In the genomic region with DNA sequence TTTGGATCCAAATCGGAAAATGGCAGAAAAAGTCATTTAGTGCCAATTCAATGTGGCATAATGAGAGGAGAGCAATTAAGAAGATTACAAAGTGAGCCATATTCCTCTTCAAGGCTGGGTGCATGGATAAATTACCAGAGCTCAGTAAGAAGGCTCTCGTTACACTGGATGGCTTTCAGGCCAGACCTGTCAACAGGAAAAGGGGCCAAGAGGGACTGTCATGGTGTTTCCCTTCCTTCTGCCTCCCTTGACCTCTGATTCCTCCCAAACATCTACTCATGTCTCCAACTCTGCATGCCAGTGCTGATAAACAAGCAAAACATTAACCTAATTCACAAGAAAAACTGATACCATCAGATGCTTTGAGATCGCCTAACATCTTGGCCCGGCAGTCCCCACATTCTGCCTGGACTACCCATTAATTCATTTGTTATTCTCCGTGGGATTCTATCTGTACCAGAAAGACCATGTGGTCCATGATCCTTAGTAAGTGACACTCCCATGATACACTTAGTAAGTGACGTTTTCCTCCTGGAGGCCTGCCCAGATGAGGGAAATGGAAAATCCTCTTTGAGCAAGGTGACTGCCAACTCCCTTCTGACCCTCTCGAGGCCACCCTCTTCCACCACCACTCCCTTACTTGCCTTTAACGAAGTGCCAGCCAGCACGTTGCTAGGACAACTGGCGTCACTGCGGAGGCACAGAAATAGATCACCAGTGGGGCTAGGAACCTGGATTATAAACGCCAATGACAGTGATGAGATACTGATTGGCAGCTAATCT, we compare ENCODE assay signal across 18 cellular contexts.
DNase-seq lines count a peak whose midpoint lies in the region; ATAC-seq, FAIRE-seq and TF ChIP-seq lines count a peak whose summit lies in the region.
"Had no signal": no experiment of that assay in that cellular context is flagged by ENCODE, and none has a peak within 500 bp of the region (broad histone marks: within the 10 kb centered on the region; RNA-seq: fewer than 3 reads in every experiment).

No MANE protein-coding gene starts in this region.

- no peak for TF ChIP-seq CTCF in tibial artery (IDR thresholded peaks at IDR 0.05)

- H3K27me3 Mint-ChIP-seq in CD4-positive, CD25-positive, alpha-beta regulatory T cell, result no peaks in the 10 kb centered on the region

- FAIRE-seq in GM19239 (lab: Jason Lieb, UNC), result peak; percentile 68

- peaks cover 33 to 91% (median 69%) of the 10 kb centered on the region in 4 donors for H3K4me1 Mint-ChIP-seq in CD4-positive, CD25-positive, alpha-beta regulatory T cell
- H3K4me1 Mint-ChIP-seq: CD14-positive monocyte, neural crest cell had no signal

- peaks cover 7% of the 10 kb centered on the region for H3K36me3 ChIP-seq in CD4-positive, CD25-positive, alpha-beta regulatory T cell (ENCODE audit: control insufficient read depth, insufficient read depth, low read length)
- peaks cover 0 to 7% (median 6%) of the 10 kb centered on the region in 3 donors for H3K36me3 ChIP-seq in tibial artery
- H3K36me3 ChIP-seq: esophagus muscularis mucosa, transverse colon had no signal

- H3K27ac ChIP-seq in CD4-positive, CD25-positive, alpha-beta regulatory T cell (ENCODE audit: insufficient read depth, low read length, poor library complexity, severe bottlenecking), result peak overlapping the region; percentile 66
- H3K27ac ChIP-seq in tibial artery, result no peak overlapping the region
- H3K27ac ChIP-seq: esophagus muscularis mucosa, transverse colon had no signal

- H3K27me3 ChIP-seq in CD4-positive, CD25-positive, alpha-beta regulatory T cell (ENCODE audit: control insufficient read depth, insufficient read depth, low read length), result no peaks in the 10 kb centered on the region
- no peaks in the 10 kb centered on the region for H3K27me3 ChIP-seq in tibial artery
- H3K27me3 ChIP-seq: esophagus muscularis mucosa, transverse colon had no signal

- intact Hi-C loops in tibial artery (cut with DNase I; ENCODE audit: low total_unique reads), result no loop called here

- H3K9me3 ChIP-seq in CD4-positive, CD25-positive, alpha-beta regulatory T cell (ENCODE audit: control insufficient read depth in 2 of 2, low read length in 2 of 2), result peaks cover 0 to under 1% of the 10 kb centered on the region in 2 experiments
- H3K9me3 ChIP-seq in tibial artery, result no peaks in the 10 kb centered on the region
- H3K9me3 ChIP-seq: transverse colon had no signal

- no peak overlapping the region for H3K4me3 ChIP-seq in CD4-positive, CD25-positive, alpha-beta regulatory T cell (ENCODE audit: low read depth, low read length)
- no peak overlapping the region for H3K4me3 ChIP-seq in tibial artery
- H3K4me3 ChIP-seq: esophagus muscularis mucosa, transverse colon had no signal

- DNase-seq in CD4-positive, CD25-positive, alpha-beta regulatory T cell, result no peak
- no peak for DNase-seq in GM19239 (ENCODE audit: insufficient read length, low spot score)
- peak; percentile 7 to 56 for DNase-seq in dermis microvascular lymphatic vessel endothelial cell (ENCODE audit: low read depth in 2 of 2)
- DNase-seq in lung microvascular endothelial cell (ENCODE audit: low read depth in 2 of 2), result peak; percentile 28 to 60
- no peak for DNase-seq in DMS53 (lab: John Stamatoyannopoulos, UW)
- DNase-seq in activated gamma-delta T cell treated with Interleukin-2 at 50 U/mL for 16 hours, result no peak
- DNase-seq in tibial artery, result no peak
- DNase-seq: EL; left colon; NCI-H2029 treated with DMSO at 0.1 percent for 48 hours; NK-92 treated with Interleukin-12 subunit alpha and Interleukin-12 subunit beta, amount 100 ng/mL, for 24 hours; SIG-M5; stimulated activated CD4-positive, alpha-beta T cell treated with anti-CD3 and anti-CD28 coated beads, Interleukin-2, amount 100 ng/mL, for 24 hours; transverse colon had no signal

- H3K36me3 Mint-ChIP-seq in CD4-positive, CD25-positive, alpha-beta regulatory T cell, result peaks cover 12% of the 10 kb centered on the region

- no peak for ATAC-seq in CD4-positive, CD25-positive, alpha-beta regulatory T cell (ENCODE audit: low read depth in 2 of 2)
- ATAC-seq in GM21390 (IDR thresholded peaks at IDR 0.05; ENCODE audit: unreplicated experiment), result no peak
- ATAC-seq: left colon had no signal

- no peaks in the 10 kb centered on the region for H3K9me3 Mint-ChIP-seq in CD4-positive, CD25-positive, alpha-beta regulatory T cell

- peaks cover 79% of the 10 kb centered on the region for H3K4me1 ChIP-seq in CD4-positive, CD25-positive, alpha-beta regulatory T cell (ENCODE audit: control insufficient read depth, insufficient read depth, low read length, poor library complexity, severe bottlenecking)
- peaks cover 0 to 15% (median 0%) of the 10 kb centered on the region in 4 donors for H3K4me1 ChIP-seq in tibial artery

- H3K4me3 Mint-ChIP-seq in CD4-positive, CD25-positive, alpha-beta regulatory T cell, result peak overlapping the region in 3 of 4 donors; percentile 43 to 58 (median 52)
- H3K4me3 Mint-ChIP-seq: CD14-positive monocyte, neural crest cell had no signal

- peak overlapping the region; percentile 88 to 91 (median 91) for H3K27ac Mint-ChIP-seq in CD4-positive, CD25-positive, alpha-beta regulatory T cell

Comparison
In these comparisons a context has a peak if more than half of its experiments do, and no peak if none do; other contexts are left out.
1. DNase-seq: peak in dermis microvascular lymphatic vessel endothelial cell (2 of 2) and lung microvascular endothelial cell (2 of 2); none in CD4-positive, CD25-positive, alpha-beta regulatory T cell (0 of 3), GM19239 (single experiment), DMS53 (single experiment), activated gamma-delta T cell treated with Interleukin-2 at 50 U/mL for 16 hours (single experiment) and tibial artery (0 of 2).